14 cellular contexts compared by ENCODE assay signal in genomic region chr3:48688737-48689075, GRCh38. TPM values are rescaled to one million over a fixed set of nuclear protein-coding genes. Genes with fewer than 3 reads are reported as not detected.
DNase-seq lines count a peak whose midpoint lies in the region; ATAC-seq and TF ChIP-seq lines count a peak whose summit lies in the region.
"Had no signal": no experiment of that assay in that cellular context is flagged by ENCODE, and none has a peak within 500 bp of the region (broad histone marks: within the 10 kb centered on the region; RNA-seq: fewer than 3 reads in every experiment).

No MANE protein-coding gene starts in this region.

- peaks cover 0 to 24% (median 6%) of the 10 kb centered on the region in 4 donors for H3K4me1 ChIP-seq in Peyer's patch

- no peaks in the 10 kb centered on the region for H3K27me3 ChIP-seq in Peyer's patch
- H3K27me3 ChIP-seq: BE2C had no signal

- H3K36me3 ChIP-seq in Peyer's patch, result peaks cover 0 to 67% (median 0%) of the 10 kb centered on the region in 3 donors

- no peaks in the 10 kb centered on the region for H3K9me3 ChIP-seq in Peyer's patch
- H3K9me3 ChIP-seq: A549, BE2C, HAP-1 had no signal

- H3K27ac ChIP-seq in VCaP (peak overlapping the region; percentile 8; the same call in 1 of the 2 replicates), Peyer's patch (no peak overlapping the region)
- H3K27ac ChIP-seq: A549, C4-2B had no signal

- DNase-seq in HuH-7.5 (ENCODE audit: low spot score) (peak; percentile 7), posterior vena cava (ENCODE audit: low spot score) (peak; percentile 76), Peyer's patch (no peak), NCI-H2029 (lab: John Stamatoyannopoulos, UW) (no peak)
- DNase-seq: BE2C; CD4-positive, alpha-beta memory T cell; DMS79 treated with DMSO at 0.1 percent for 48 hours; EL; GOT3 had no signal

- ATAC-seq in HG03342 (IDR thresholded peaks at IDR 0.05; ENCODE audit: unreplicated experiment), result no peak
- ATAC-seq: A549 had no signal

- TF ChIP-seq CTCF in VCaP (conservative IDR thresholded peaks at IDR 0.05) (no peak), Peyer's patch (IDR thresholded peaks at IDR 0.05) (no peak)

- H3K4me3 ChIP-seq in Peyer's patch, result no peak overlapping the region
- H3K4me3 ChIP-seq: A549, HAP-1 had no signal

- intact Hi-C loops in posterior vena cava (cut with DNase I), result loop anchor here in 1 of 2 donors (10.0 kb wide), 1 partner anchor 224 kb away; a partner anchor contains a TSS

- TF ChIP-seq POLR2A in Peyer's patch (IDR thresholded peaks at IDR 0.05), result no peak

RNA-seq across cellular contexts. Expression of gene NCKIPSD, which starts 3.0 kb away (rescaled TPM):
- total RNA-seq in posterior vena cava (10 to 100 TPM; 14.0 to 19.8 TPM), Peyer's patch (10 to 100 TPM; 35.7 to 66.8 (median 64.4) TPM)

RNA-seq across cellular contexts. Expression of gene CELSR3, which starts 26.0 kb away (rescaled TPM):
- total RNA-seq in posterior vena cava, result under 1 TPM; 0.65 to 0.67 TPM
- 1 to 10 TPM; 2.3 to 5.0 (median 2.9) TPM for total RNA-seq in Peyer's patch

RNA-seq across cellular contexts. Expression of gene IP6K2, which starts 28.3 kb away (rescaled TPM):
- total RNA-seq in posterior vena cava (10 to 100 TPM; 24.6 to 33.1 TPM), Peyer's patch (100 to 1,000 TPM in 3 of 4 donors, 10 to 100 TPM in 1; 97.6 to 211 (median 163) TPM)

RNA-seq across cellular contexts. Expression of gene SLC26A6, which starts 53.4 kb away (rescaled TPM):
- 10 to 100 TPM in 1 of 2 donors, 1 to 10 TPM in 1; 7.0 to 11.7 TPM for total RNA-seq in posterior vena cava
- total RNA-seq in Peyer's patch, result 100 to 1,000 TPM; 143 to 249 (median 194) TPM

Comparison
In these comparisons a context has a peak if more than half of its experiments do, and no peak if none do; other contexts are left out.
1. DNase-seq: peak in HuH-7.5 (single experiment) and posterior vena cava (single experiment); none in Peyer's patch (0 of 3) and NCI-H2029 (single experiment).